8 cellular contexts compared by ENCODE assay signal in genomic region chr9:97740848-97741821, GRCh38. TPM values are rescaled to one million over a fixed set of nuclear protein-coding genes. Genes with fewer than 3 reads are reported as not detected.
DNase-seq lines count a peak whose midpoint lies in the region; ATAC-seq and TF ChIP-seq lines count a peak whose summit lies in the region.

No MANE protein-coding gene starts in this region.

- in situ Hi-C loops in HAP-1 (cut with MboI; ENCODE audit: low sequenced_read_pairs), result no loop called here

- H3K27me3 Mint-ChIP-seq in WTC11 (ENCODE audit: low read depth), result peaks cover 73% of the 10 kb centered on the region

- no peaks in the 10 kb centered on the region for H3K36me3 ChIP-seq in HAP-1 (replicated peaks)
- H3K36me3 ChIP-seq in left lung, result no peaks in the 10 kb centered on the region

- TF ChIP-seq CTCF in AG04449 (IDR thresholded peaks at IDR 0.05; ENCODE audit: insufficient read depth, low read length, missing control alignments) (peak; percentile 15), WTC11 (IDR thresholded peaks at IDR 0.05) (no peak), left lung (IDR thresholded peaks at IDR 0.05) (no peak)

- ATAC-seq in WTC11 (peak; percentile 82), left lung (peak; percentile 91), HG02852 (IDR thresholded peaks at IDR 0.05; ENCODE audit: unreplicated experiment) (no peak)

- CTCF ChIA-PET in AG04449 (lab: Yijun Ruan, JAX) (interaction anchor here (1.0 kb wide), 1 partner anchor 160 kb away, joined by 3 read pairs; no protein-coding TSS in a partner anchor), WTC11 (lab: Charles Lee) (no interaction called here)

- H3K27ac ChIP-seq in left lung, result no peak overlapping the region

- no peak overlapping the region for H3K27ac Mint-ChIP-seq in WTC11

- H3K27me3 ChIP-seq in HAP-1 (ENCODE audit: low read depth) (no peaks in the 10 kb centered on the region), left lung (peaks cover 8 to 81% of the 10 kb centered on the region in 2 donors)

- POLR2A ChIA-PET in AG04449 (lab: Yijun Ruan, JAX) (no interaction called here), WTC11 (lab: Charles Lee) (no interaction called here)

- H3K4me1 ChIP-seq in HAP-1 (peaks cover 7% of the 10 kb centered on the region), left lung (peaks cover 4 to 8% of the 10 kb centered on the region in 2 donors)

- H3K4me3 Mint-ChIP-seq in WTC11, result peak overlapping the region; percentile 70

- no peak for DNase-seq in AG04449 (ENCODE audit: low read depth, low spot score)
- peak; percentile 34 to 80 for DNase-seq in HAP-1 (ENCODE audit: low spot score in 2 of 2)
- peak; percentile 84 for DNase-seq in WTC11 (ENCODE audit: low spot score)
- DNase-seq in dermis blood vessel endothelial cell, result peak; percentile 41
- DNase-seq in left lung, result peak; percentile 38 to 86
- peak in 2 of 3 experiments; percentile 1 to 47 for DNase-seq in stimulated activated CD4-positive, alpha-beta T cell treated with anti-CD3 and anti-CD28 coated beads, TNF-alpha, amount 100 ng/mL, for 24 hours (ENCODE audit: low read depth in 3 of 3)
- no peak for DNase-seq in dedifferentiated amniotic fluid mesenchymal stem cell (ENCODE audit: extremely low spot score)

- H3K9me3 ChIP-seq in HAP-1 (no peaks in the 10 kb centered on the region), left lung (peaks cover 0 to 9% of the 10 kb centered on the region in 2 donors)

- peaks cover 9% of the 10 kb centered on the region for H3K4me1 Mint-ChIP-seq in WTC11

- intact Hi-C loops in left lung (cut with DNase I), result no loop called here

- H3K4me3 ChIP-seq in AG04449 (ENCODE audit: low read depth, low read length) (peak overlapping the region; percentile 42), HAP-1 (peak overlapping the region; percentile 9), left lung (peak overlapping the region; percentile 12 to 18)

- peaks cover 7% of the 10 kb centered on the region for H3K36me3 Mint-ChIP-seq in WTC11

- H3K9me3 Mint-ChIP-seq in WTC11, result peaks cover 19% of the 10 kb centered on the region

TF ChIP-seq in WTC11, 78 proteins besides CTCF, POLR2A, EP300 and RAD21 (continues in another document):
- TF ChIP-seq NFE2L1 (CRISPR knock-in tag; IDR thresholded peaks at IDR 0.05) (no peak), TCF7 (CRISPR knock-in tag; IDR thresholded peaks at IDR 0.05; ENCODE audit: low read depth) (no peak), ZNF232 (CRISPR knock-in tag; IDR thresholded peaks at IDR 0.05) (no peak), IRF1 (CRISPR knock-in tag; IDR thresholded peaks at IDR 0.05) (peak; percentile 42; the same call in 1 of the 2 replicates), E2F5 (CRISPR knock-in tag; IDR thresholded peaks at IDR 0.05) (0 out of 2 replicates have a peak, but pooled peaks have one; percentile 73), IRF2 (CRISPR knock-in tag; IDR thresholded peaks at IDR 0.05; ENCODE audit: borderline replicate concordance, low read depth) (no peak), ERG (CRISPR knock-in tag; IDR thresholded peaks at IDR 0.05) (no peak), NR3C1 (CRISPR knock-in tag; conservative IDR thresholded peaks at IDR 0.05; ENCODE audit: low read depth) (no peak), RORB (CRISPR knock-in tag; IDR thresholded peaks at IDR 0.05) (no peak)
- TF ChIP-seq, protein P1, sequence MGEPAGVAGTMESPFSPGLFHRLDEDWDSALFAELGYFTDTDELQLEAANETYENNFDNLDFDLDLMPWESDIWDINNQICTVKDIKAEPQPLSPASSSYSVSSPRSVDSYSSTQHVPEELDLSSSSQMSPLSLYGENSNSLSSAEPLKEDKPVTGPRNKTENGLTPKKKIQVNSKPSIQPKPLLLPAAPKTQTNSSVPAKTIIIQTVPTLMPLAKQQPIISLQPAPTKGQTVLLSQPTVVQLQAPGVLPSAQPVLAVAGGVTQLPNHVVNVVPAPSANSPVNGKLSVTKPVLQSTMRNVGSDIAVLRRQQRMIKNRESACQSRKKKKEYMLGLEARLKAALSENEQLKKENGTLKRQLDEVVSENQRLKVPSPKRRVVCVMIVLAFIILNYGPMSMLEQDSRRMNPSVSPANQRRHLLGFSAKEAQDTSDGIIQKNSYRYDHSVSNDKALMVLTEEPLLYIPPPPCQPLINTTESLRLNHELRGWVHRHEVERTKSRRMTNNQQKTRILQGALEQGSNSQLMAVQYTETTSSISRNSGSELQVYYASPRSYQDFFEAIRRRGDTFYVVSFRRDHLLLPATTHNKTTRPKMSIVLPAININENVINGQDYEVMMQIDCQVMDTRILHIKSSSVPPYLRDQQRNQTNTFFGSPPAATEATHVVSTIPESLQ (CRISPR knock-in tag; IDR thresholded peaks at IDR 0.05), result no peak
- TF ChIP-seq, protein P2, sequence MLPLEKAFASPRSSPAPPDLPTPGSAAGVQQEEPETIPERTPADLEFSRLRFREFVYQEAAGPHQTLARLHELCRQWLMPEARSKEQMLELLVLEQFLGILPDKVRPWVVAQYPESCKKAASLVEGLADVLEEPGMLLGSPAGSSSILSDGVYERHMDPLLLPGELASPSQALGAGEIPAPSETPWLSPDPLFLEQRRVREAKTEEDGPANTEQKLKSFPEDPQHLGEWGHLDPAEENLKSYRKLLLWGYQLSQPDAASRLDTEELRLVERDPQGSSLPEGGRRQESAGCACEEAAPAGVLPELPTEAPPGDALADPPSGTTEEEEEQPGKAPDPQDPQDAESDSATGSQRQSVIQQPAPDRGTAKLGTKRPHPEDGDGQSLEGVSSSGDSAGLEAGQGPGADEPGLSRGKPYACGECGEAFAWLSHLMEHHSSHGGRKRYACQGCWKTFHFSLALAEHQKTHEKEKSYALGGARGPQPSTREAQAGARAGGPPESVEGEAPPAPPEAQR (CRISPR knock-in tag; IDR thresholded peaks at IDR 0.05), result no peak
- TF ChIP-seq, protein P3, sequence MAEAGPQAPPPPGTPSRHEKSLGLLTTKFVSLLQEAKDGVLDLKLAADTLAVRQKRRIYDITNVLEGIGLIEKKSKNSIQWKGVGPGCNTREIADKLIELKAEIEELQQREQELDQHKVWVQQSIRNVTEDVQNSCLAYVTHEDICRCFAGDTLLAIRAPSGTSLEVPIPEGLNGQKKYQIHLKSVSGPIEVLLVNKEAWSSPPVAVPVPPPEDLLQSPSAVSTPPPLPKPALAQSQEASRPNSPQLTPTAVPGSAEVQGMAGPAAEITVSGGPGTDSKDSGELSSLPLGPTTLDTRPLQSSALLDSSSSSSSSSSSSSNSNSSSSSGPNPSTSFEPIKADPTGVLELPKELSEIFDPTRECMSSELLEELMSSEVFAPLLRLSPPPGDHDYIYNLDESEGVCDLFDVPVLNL (CRISPR knock-in tag; IDR thresholded peaks at IDR 0.05; ENCODE audit: borderline replicate concordance, low read depth), result no peak
- TF ChIP-seq, protein P4, sequence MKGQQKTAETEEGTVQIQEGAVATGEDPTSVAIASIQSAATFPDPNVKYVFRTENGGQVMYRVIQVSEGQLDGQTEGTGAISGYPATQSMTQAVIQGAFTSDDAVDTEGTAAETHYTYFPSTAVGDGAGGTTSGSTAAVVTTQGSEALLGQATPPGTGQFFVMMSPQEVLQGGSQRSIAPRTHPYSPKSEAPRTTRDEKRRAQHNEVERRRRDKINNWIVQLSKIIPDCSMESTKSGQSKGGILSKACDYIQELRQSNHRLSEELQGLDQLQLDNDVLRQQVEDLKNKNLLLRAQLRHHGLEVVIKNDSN (CRISPR knock-in tag; IDR thresholded peaks at IDR 0.05), result peak; percentile 29; the same call in 1 of the 2 replicates

RNA-seq across cellular contexts. Expression of gene XPA, which starts 44.0 kb away (rescaled TPM):
- total RNA-seq in WTC11 (2021) (2.7 to 3.6 TPM (median 3.0 TPM) in 3 replicates), dermis blood vessel endothelial cell (8.3 and 11.9 TPM in 2 replicates), left lung (10 to 100 TPM in 1 of 2 donors, 1 to 10 TPM in 1; 9.2 to 10.3 TPM)

Comparison
In these comparisons a context has a peak if more than half of its experiments do, and no peak if none do; other contexts are left out.
1. DNase-seq: peak in HAP-1 (2 of 2), WTC11 (single experiment), dermis blood vessel endothelial cell (single experiment), left lung (2 of 2) and stimulated activated CD4-positive, alpha-beta T cell treated with anti-CD3 and anti-CD28 coated beads, TNF-alpha, amount 100 ng/mL, for 24 hours (2 of 3); none in AG04449 (single experiment) and dedifferentiated amniotic fluid mesenchymal stem cell (single experiment).
2. Peak in every context shown above with its lines, with median percentiles within 50 percentile points of each other: H3K4me3 ChIP-seq.